Comparison of ENCODE assay signal across 1 cellular context in the genomic region with DNA sequence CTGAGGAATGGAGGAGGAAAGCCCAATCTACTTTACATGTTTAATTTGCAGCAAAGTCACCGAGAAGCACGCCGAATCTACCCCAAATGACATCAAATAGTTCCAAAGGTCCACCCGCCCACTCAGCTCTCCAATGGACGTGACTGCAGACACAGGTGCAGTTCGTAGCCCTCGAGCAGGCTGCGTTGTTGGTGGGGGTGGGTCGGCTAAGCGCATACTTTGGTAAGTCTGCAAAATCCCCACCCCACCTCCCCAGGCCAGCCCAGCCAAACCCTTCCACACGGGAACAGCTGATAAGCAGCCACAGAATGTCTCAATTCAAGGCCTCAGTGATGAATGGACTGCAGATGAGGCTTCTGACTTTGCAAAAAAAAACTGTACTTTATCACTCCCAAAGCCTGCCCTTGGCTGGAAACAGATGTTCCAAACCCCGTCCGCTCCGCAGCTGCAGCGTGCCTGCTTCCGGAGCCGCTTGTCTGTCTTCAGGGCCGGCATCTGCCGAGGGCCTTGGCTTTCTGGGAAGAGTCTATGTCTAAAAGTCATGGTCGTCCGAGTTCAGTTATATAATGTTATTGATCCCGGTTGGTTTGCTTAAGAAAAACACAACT.
TF ChIP-seq lines count a peak whose summit lies in the region.

No MANE protein-coding gene starts in this region.

TF ChIP-seq in K562, 482 proteins besides CTCF, POLR2A, EP300 and RAD21 (continued from another document and continues in another):
- peak; percentile 100 for TF ChIP-seq CBFA2T2 (conservative IDR thresholded peaks at IDR 0.05)
- TF ChIP-seq POLR2B (IDR thresholded peaks at IDR 0.05; ENCODE audit: low read depth, partially characterized antibody) = no peak
- TF ChIP-seq CREB5 (CRISPR knock-in tag; IDR thresholded peaks at IDR 0.05) = no peak
- TF ChIP-seq MBD1 (CRISPR knock-in tag; IDR thresholded peaks at IDR 0.05) = no peak
- peak; percentile 76 for TF ChIP-seq GABPB1 (CRISPR knock-in tag; IDR thresholded peaks at IDR 0.05)
- TF ChIP-seq ZNF121 (CRISPR knock-in tag; conservative IDR thresholded peaks at IDR 0.05) = no peak
- TF ChIP-seq SMAD3 (CRISPR knock-in tag; conservative IDR thresholded peaks at IDR 0.05) = no peak
- no peak for TF ChIP-seq FOXP4 (CRISPR knock-in tag; IDR thresholded peaks at IDR 0.05; ENCODE audit: borderline replicate concordance)
- peak; percentile 96 for TF ChIP-seq TAL1 (IDR thresholded peaks at IDR 0.05)
- TF ChIP-seq PTRF (tag; IDR thresholded peaks at IDR 0.05) = no peak
- peak; percentile 79; the same call in 1 of the 2 replicates for TF ChIP-seq ZNF311 (CRISPR knock-in tag; IDR thresholded peaks at IDR 0.05)
- peak; percentile 23 to 63; a peak in 3 of 4 replicates for TF ChIP-seq MAZ (CRISPR knock-in tag; conservative IDR thresholded peaks at IDR 0.05 in 1 of 2, IDR thresholded peaks at IDR 0.05 in 1 of 2)
- TF ChIP-seq ARID3A (IDR thresholded peaks at IDR 0.05; ENCODE audit: borderline replicate concordance, low read depth, low read length) = peak; percentile 63; the same call in 1 of the 2 replicates
- TF ChIP-seq ZBTB7A (IDR thresholded peaks at IDR 0.05; ENCODE audit: borderline replicate concordance, control insufficient read depth, low read depth, low read length) = peak; percentile 61; the same call in 1 of the 2 replicates
- TF ChIP-seq HLTF (IDR thresholded peaks at IDR 0.05) = peak; percentile 96
- TF ChIP-seq ZNF707 (CRISPR knock-in tag; conservative IDR thresholded peaks at IDR 0.05) = no peak
- TF ChIP-seq TBL1XR1 (IDR thresholded peaks at IDR 0.05; ENCODE audit: low read length in 2 of 2) = peak; percentile 84 to 93; a peak in 3 of 4 replicates
- TF ChIP-seq ZNF316 (IDR thresholded peaks at IDR 0.05) = peak; percentile 92
- no peak for TF ChIP-seq ZFP36 (IDR thresholded peaks at IDR 0.05; ENCODE audit: low read depth, low read length, partially characterized antibody)
- peak in 2 of 3 experiments; percentile 43 to 56 for TF ChIP-seq YY1 (IDR thresholded peaks at IDR 0.05; ENCODE audit: borderline replicate concordance in 1 of 3, control insufficient read depth in 1 of 3, extremely low read depth in 1 of 3, insufficient read depth in 3 of 3, insufficient read length in 1 of 3, insufficient replicate concordance in 2 of 3, low read depth in 1 of 3, low read length in 2 of 3)
- TF ChIP-seq MTA3 (IDR thresholded peaks at IDR 0.05; ENCODE audit: borderline replicate concordance) = 0 out of 2 replicates have a peak, but pooled peaks have one; percentile 71
- TF ChIP-seq AFF1 (IDR thresholded peaks at IDR 0.05; ENCODE audit: low read depth in 1 of 2, partially characterized antibody in 2 of 2) = peak in 1 of 2 experiments; percentile 93
- TF ChIP-seq SIN3A (IDR thresholded peaks at IDR 0.05; ENCODE audit: borderline replicate concordance in 2 of 2, control insufficient read depth in 1 of 2, low read depth in 2 of 2, low read length in 2 of 2) = peak; percentile 65 to 85; a peak in 3 of 4 replicates
- TF ChIP-seq MAX (CRISPR knock-in tag; IDR thresholded peaks at IDR 0.05) = peak; percentile 85
- TF ChIP-seq HBP1 (CRISPR knock-in tag; IDR thresholded peaks at IDR 0.05) = no peak
- peak; percentile 82 for TF ChIP-seq JUN (IDR thresholded peaks at IDR 0.05; ENCODE audit: borderline replicate concordance, low read depth, low read length)
- no peak for TF ChIP-seq JUN (CRISPR knock-in tag; IDR thresholded peaks at IDR 0.05; ENCODE audit: borderline replicate concordance)
- TF ChIP-seq KDM1A (IDR thresholded peaks at IDR 0.05) = peak; percentile 81 to 90; a peak in 3 of 4 replicates
- TF ChIP-seq SMARCE1 (IDR thresholded peaks at IDR 0.05) = peak; percentile 94
- TF ChIP-seq CHAMP1 (IDR thresholded peaks at IDR 0.05) = no peak
- peak; percentile 74 for TF ChIP-seq ZKSCAN1 (IDR thresholded peaks at IDR 0.05; ENCODE audit: low read depth, low read length)
- TF ChIP-seq JUND (IDR thresholded peaks at IDR 0.05; ENCODE audit: borderline replicate concordance, low read depth, low read length) = peak; percentile 81
- TF ChIP-seq JUND (tag; IDR thresholded peaks at IDR 0.05; ENCODE audit: borderline replicate concordance, low read depth, low read length) = no peak; the same call in 1 of the 3 replicates
- peak; percentile 94 for TF ChIP-seq ZNF175 (CRISPR knock-in tag; IDR thresholded peaks at IDR 0.05; ENCODE audit: low read depth)
- TF ChIP-seq ZNF436 (CRISPR knock-in tag; IDR thresholded peaks at IDR 0.05) = no peak
- TF ChIP-seq TFE3 (CRISPR knock-in tag; IDR thresholded peaks at IDR 0.05) = no peak
- peak; percentile 77 for TF ChIP-seq GABPA (tag; conservative IDR thresholded peaks at IDR 0.05; ENCODE audit: low read depth)
